ENCODE assay signal across 11 cellular contexts in genomic region chrX:136214551-136214950, GRCh38. TPM values are rescaled to one million over a fixed set of nuclear protein-coding genes. Genes with fewer than 3 reads are reported as not detected.
DNase-seq lines count a peak whose midpoint lies in the region; ATAC-seq, FAIRE-seq and TF ChIP-seq lines count a peak whose summit lies in the region.
"Had no signal": no experiment of that assay in that cellular context is flagged by ENCODE, and none has a peak within 500 bp of the region (broad histone marks: within the 10 kb centered on the region; RNA-seq: fewer than 3 reads in every experiment).

No MANE protein-coding gene starts in this region.

- no peaks in the 10 kb centered on the region for H3K9me3 ChIP-seq in SJCRH30 (replicated peaks)
- no peaks in the 10 kb centered on the region for H3K9me3 ChIP-seq in sigmoid colon

- H3K27ac ChIP-seq in SJCRH30 (peak overlapping the region; percentile 84), sigmoid colon (peak overlapping the region; percentile 22 to 99 (median 95))

- intact Hi-C loops in sigmoid colon (cut with DNase I) = no loop called here

- TF ChIP-seq POLR2A in sigmoid colon (IDR thresholded peaks at IDR 0.05) (no peak), GM12892 (IDR thresholded peaks at IDR 0.05; ENCODE audit: low read depth, low read length) (no peak)

- ATAC-seq in GM18870 (IDR thresholded peaks at IDR 0.05; ENCODE audit: unreplicated experiment) = no peak
- no peak for ATAC-seq in HG02678 (IDR thresholded peaks at IDR 0.05; ENCODE audit: unreplicated experiment)
- ATAC-seq: naive thymus-derived CD8-positive, alpha-beta T cell had no signal

- DNase-seq in EL (peak; percentile 96), SJCRH30 (peak; percentile 83 to 84), fibroblast of the conjunctiva (ENCODE audit: low read depth) (peak; percentile 70), sigmoid colon (no peak), NCI-H748 treated with DMSO at 0.1 percent for 48 hours (lab: John Stamatoyannopoulos, UW) (no peak), GM12892 (ENCODE audit: insufficient read length) (no peak)
- DNase-seq: activated T-cell treated with anti-CD3 and anti-CD28 coated beads, Interleukin-2, amount 50 U/mL, for 24 hours; naive thymus-derived CD8-positive, alpha-beta T cell; NCI-H1930 had no signal

- H3K4me1 ChIP-seq in SJCRH30 (peaks cover 24% of the 10 kb centered on the region), sigmoid colon (peaks cover 0 to 10% (median 6%) of the 10 kb centered on the region in 4 donors)

- no peak for TF ChIP-seq CTCF in sigmoid colon (IDR thresholded peaks at IDR 0.05)

- no peak for TF ChIP-seq EP300 in sigmoid colon (IDR thresholded peaks at IDR 0.05)

- H3K4me3 ChIP-seq in SJCRH30 (no peak overlapping the region), sigmoid colon (no peak overlapping the region)

- FAIRE-seq in GM12892 (lab: Jason Lieb, UNC) = no peak

- 82% methylated on average over 7 of the region's 7 CpGs for WGBS in sigmoid colon, 2 donors

- no peaks in the 10 kb centered on the region for H3K36me3 ChIP-seq in SJCRH30
- H3K36me3 ChIP-seq in sigmoid colon = peaks cover 0 to 14% (median 2%) of the 10 kb centered on the region in 4 donors

- H3K27me3 ChIP-seq in SJCRH30 (no peaks in the 10 kb centered on the region), sigmoid colon (no peaks in the 10 kb centered on the region)

RNA-seq across cellular contexts. Expression of gene MAP7D3, which starts 36.6 kb away (rescaled TPM):
- 15.5 and 17.6 TPM in 2 replicates for total RNA-seq in SJCRH30 (2014; rRNA removed; shearing (Covaris generic))
- 10 to 100 TPM; 11.3 to 21.0 (median 14.2) TPM for total RNA-seq in sigmoid colon
- 1 to 10 TPM in 2 of 3 donors, under 1 TPM in 1; 0.92 to 3.6 (median 3.0) TPM for polyA plus RNA-seq in sigmoid colon
- 10.8 TPM for polyA plus RNA-seq in GM12892 (2012; ENCODE audit: missing spikeins)

Comparison
In these comparisons a context has a peak if more than half of its experiments do, and no peak if none do; other contexts are left out.
1. DNase-seq: peak in EL (single experiment), SJCRH30 (2 of 2) and fibroblast of the conjunctiva (single experiment); none in sigmoid colon (single experiment), NCI-H748 treated with DMSO at 0.1 percent for 48 hours (single experiment) and GM12892 (single experiment).